1 cellular context compared by ENCODE assay signal in the genomic region with DNA sequence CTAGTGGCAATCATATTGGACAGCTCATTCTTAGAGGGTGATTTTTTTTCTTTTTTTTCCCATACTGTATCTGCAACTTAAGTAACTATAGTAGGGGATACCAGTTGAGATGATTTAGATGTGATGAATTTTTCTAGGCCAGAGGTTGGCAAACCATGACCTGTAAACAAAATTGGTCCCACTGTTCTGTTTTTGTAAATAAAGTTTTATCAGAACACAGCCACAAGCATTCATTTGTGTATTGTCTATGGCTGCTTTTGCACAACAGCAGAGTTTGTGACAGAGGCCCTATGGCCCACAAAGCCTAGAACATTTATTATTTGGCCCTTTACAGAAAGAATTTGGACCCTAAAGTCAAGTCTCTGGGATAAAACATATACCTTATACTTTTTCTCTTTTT.
TF ChIP-seq lines count a peak whose summit lies in the region.

No MANE protein-coding gene starts in this region.

TF ChIP-seq in HepG2, 621 proteins besides CTCF, POLR2A, EP300 and RAD21 (continued from another document):
- TF ChIP-seq ARID5B (CRISPR knock-in tag; IDR thresholded peaks at IDR 0.05) = no peak
TF ChIP-seq in HepG2: peak in this region for 1.
